1 cellular context compared by ENCODE assay signal in the genomic region with DNA sequence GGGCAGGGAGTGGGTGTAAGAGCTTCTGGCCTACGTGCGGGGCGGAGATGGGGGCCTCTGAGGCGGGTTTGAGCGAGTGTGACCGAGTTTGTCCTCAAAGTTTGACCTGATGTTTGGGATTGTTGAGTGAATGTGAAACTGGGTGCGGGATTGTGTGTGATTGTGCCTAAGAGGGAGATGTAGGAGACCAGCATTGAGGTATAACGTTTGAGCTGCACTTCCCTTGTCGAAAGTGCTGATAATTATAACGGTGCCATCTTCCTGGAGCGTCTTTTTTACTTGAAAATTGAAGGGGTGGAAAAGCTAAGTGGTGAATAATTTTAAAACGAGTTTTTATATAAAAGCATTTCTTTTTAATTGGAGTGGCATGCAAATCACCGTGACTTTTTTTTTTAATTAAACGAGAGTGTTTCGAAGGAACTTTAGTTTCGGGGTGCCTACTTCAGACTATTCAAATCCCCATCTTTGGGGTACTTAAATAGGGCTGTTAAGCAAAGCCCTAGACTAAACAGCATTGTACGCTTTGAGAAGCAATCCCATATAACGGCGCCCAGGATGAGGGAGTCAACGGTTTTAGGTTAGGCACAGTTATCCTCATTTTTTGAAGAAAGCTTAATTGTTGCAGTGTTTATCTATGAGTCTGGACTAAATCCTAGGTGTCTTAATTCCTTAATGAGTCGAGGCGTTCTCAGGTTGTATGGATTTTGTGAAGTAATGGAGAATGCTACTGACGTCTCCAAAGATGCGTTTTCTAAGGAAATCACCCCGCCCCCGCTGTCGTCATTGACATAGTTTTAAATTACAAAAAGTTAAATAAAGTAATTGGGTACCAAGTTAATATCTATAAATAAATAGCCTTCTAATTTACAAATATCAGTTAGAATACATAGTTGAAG.
TF ChIP-seq lines count a peak whose summit lies in the region.

No MANE protein-coding gene starts in this region.

TF ChIP-seq in K562, 482 proteins besides CTCF, POLR2A, EP300 and RAD21 (continued from another document and continues in another):
- TF ChIP-seq, protein P1, sequence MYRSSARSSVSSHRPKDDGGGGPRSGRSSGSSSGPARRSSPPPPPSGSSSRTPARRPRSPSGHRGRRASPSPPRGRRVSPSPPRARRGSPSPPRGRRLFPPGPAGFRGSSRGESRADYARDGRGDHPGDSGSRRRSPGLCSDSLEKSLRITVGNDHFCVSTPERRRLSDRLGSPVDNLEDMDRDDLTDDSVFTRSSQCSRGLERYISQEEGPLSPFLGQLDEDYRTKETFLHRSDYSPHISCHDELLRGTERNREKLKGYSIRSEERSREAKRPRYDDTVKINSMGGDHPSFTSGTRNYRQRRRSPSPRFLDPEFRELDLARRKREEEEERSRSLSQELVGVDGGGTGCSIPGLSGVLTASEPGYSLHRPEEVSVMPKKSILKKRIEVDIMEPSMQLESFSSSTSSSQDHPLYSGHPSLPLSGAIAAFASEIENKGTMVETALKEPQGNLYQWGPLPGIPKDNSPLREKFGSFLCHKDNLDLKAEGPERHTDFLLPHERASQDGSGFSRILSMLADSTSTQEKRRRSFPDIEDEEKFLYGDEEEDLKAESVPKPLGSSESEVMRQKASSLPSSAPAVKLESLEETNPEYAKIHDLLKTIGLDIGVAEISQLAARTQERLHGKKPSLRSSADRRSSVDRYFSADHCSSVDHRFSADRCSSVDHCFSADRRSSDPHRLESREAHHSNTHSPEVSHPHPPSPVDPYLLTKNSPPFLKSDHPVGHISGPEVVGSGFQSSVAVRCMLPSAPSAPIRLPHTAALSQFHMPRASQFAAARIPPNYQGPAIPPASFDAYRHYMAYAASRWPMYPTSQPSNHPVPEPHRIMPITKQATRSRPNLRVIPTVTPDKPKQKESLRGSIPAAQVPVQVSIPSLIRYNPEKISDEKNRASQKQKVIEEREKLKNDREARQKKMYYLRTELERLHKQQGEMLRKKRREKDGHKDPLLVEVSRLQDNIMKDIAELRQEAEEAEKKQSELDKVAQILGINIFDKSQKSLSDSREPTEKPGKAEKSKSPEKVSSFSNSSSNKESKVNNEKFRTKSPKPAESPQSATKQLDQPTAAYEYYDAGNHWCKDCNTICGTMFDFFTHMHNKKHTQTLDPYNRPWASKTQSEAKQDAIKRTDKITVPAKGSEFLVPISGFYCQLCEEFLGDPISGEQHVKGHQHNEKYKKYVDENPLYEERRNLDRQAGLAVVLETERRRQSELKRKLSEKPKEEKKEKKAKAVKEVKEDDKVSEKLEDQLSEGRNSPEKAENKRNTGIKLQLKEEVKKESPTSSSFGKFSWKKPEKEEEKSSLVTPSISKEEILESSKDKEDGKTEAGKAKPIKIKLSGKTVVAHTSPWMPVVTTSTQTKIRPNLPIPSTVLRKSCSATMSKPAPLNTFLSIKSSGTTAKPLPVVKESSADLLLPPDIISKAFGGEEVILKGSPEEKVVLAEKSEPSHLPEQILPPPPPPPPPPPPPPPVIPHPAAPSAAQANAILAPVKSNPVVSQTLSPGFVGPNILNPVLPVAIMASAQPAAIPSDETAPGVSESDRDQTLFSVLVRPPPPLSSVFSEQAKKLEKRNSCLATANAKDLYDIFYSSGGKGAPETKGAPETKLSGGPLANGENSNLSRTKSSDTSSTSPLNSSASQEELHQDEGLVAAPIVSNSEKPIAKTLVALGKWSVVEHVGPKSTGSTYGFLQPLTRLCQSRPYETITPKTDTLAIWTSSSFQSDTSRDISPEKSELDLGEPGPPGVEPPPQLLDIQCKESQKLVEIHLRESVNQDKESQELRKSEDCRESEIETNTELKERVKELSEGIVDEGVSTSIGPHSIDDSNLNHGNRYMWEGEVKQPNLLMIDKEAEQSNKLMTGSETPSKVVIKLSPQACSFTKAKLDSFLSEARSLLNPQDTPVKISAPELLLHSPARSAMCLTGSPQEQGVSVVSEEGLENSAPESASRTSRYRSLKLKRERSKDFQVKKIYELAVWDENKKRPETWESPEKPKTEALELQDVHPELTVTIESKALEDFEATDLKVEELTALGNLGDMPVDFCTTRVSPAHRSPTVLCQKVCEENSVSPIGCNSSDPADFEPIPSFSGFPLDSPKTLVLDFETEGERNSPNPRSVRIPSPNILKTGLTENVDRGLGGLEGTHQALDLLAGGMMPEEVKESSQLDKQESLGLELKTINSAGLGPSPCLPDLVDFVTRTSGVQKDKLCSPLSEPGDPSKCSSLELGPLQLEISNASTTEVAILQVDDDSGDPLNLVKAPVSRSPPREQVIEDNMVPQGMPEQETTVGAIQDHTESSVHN (IDR thresholded peaks at IDR 0.05; ENCODE audit: borderline replicate concordance in 1 of 2, low read depth in 1 of 2): 0 out of 4 replicates have a peak, but pooled peaks of 1 of the 2 experiments have one; percentile 26
- TF ChIP-seq TFAM (CRISPR knock-in tag; conservative IDR thresholded peaks at IDR 0.05) (no peak), CBX1 (IDR thresholded peaks at IDR 0.05; ENCODE audit: low read depth) (no peak), HDAC8 (tag; IDR thresholded peaks at IDR 0.05) (no peak), NR2C2 (CRISPR knock-in tag; IDR thresholded peaks at IDR 0.05) (no peak), NR2C2 (tag; IDR thresholded peaks at IDR 0.05) (no peak), CBFB (CRISPR knock-in tag; IDR thresholded peaks at IDR 0.05) (no peak), ZNF75A (CRISPR knock-in tag; IDR thresholded peaks at IDR 0.05) (no peak), MIER1 (IDR thresholded peaks at IDR 0.05; ENCODE audit: low read depth) (no peak), MCM5 (IDR thresholded peaks at IDR 0.05; ENCODE audit: low read depth) (no peak), STAG1 (CRISPR knock-in tag; IDR thresholded peaks at IDR 0.05; ENCODE audit: borderline replicate concordance) (no peak), FIP1L1 (IDR thresholded peaks at IDR 0.05; ENCODE audit: low read depth, low read length, poor library complexity, severe bottlenecking) (no peak), STAT5B (CRISPR knock-in tag; IDR thresholded peaks at IDR 0.05) (no peak), KLF1 (tag; IDR thresholded peaks at IDR 0.05) (no peak), ZNF699 (CRISPR knock-in tag; IDR thresholded peaks at IDR 0.05; ENCODE audit: insufficient replicate concordance) (no peak), ZNF316 (IDR thresholded peaks at IDR 0.05) (peak; percentile 60), ZNF146 (CRISPR knock-in tag; IDR thresholded peaks at IDR 0.05; ENCODE audit: unreplicated experiment) (no peak), ILK (tag; IDR thresholded peaks at IDR 0.05; ENCODE audit: borderline replicate concordance, low read depth) (no peak), ZNF583 (CRISPR knock-in tag; IDR thresholded peaks at IDR 0.05) (no peak), ZFX (CRISPR knock-in tag; IDR thresholded peaks at IDR 0.05) (peak; percentile 61; the same call in 1 of the 2 replicates), POU5F1 (IDR thresholded peaks at IDR 0.05; ENCODE audit: borderline replicate concordance, low read depth, low read length, partially characterized antibody) (no peak), MEF2A (IDR thresholded peaks at IDR 0.05; ENCODE audit: control insufficient read depth, low read depth, low read length) (no peak)
- TF ChIP-seq, protein P2, sequence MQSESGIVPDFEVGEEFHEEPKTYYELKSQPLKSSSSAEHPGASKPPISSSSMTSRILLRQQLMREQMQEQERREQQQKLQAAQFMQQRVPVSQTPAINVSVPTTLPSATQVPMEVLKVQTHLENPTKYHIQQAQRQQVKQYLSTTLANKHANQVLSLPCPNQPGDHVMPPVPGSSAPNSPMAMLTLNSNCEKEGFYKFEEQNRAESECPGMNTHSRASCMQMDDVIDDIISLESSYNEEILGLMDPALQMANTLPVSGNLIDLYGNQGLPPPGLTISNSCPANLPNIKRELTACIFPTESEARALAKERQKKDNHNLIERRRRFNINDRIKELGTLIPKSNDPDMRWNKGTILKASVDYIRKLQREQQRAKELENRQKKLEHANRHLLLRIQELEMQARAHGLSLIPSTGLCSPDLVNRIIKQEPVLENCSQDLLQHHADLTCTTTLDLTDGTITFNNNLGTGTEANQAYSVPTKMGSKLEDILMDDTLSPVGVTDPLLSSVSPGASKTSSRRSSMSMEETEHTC (IDR thresholded peaks at IDR 0.05): no peak
- TF ChIP-seq, protein P3, sequence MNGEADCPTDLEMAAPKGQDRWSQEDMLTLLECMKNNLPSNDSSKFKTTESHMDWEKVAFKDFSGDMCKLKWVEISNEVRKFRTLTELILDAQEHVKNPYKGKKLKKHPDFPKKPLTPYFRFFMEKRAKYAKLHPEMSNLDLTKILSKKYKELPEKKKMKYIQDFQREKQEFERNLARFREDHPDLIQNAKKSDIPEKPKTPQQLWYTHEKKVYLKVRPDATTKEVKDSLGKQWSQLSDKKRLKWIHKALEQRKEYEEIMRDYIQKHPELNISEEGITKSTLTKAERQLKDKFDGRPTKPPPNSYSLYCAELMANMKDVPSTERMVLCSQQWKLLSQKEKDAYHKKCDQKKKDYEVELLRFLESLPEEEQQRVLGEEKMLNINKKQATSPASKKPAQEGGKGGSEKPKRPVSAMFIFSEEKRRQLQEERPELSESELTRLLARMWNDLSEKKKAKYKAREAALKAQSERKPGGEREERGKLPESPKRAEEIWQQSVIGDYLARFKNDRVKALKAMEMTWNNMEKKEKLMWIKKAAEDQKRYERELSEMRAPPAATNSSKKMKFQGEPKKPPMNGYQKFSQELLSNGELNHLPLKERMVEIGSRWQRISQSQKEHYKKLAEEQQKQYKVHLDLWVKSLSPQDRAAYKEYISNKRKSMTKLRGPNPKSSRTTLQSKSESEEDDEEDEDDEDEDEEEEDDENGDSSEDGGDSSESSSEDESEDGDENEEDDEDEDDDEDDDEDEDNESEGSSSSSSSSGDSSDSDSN (IDR thresholded peaks at IDR 0.05; ENCODE audit: borderline replicate concordance in 1 of 2, low read depth in 2 of 2, low read length in 2 of 2): no peak
- TF ChIP-seq, protein P4, sequence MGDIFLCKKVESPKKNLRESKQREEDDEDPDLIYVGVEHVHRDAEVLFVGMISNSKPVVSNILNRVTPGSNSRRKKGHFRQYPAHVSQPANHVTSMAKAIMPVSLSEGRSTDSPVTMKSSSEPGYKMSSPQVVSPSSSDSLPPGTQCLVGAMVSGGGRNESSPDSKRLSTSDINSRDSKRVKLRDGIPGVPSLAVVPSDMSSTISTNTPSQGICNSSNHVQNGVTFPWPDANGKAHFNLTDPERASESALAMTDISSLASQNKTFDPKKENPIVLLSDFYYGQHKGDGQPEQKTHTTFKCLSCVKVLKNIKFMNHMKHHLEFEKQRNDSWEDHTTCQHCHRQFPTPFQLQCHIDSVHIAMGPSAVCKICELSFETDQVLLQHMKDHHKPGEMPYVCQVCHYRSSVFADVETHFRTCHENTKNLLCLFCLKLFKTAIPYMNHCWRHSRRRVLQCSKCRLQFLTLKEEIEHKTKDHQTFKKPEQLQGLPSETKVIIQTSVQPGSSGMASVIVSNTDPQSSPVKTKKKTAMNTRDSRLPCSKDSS (IDR thresholded peaks at IDR 0.05; ENCODE audit: low read depth, partially characterized antibody): no peak
- TF ChIP-seq, protein P5, sequence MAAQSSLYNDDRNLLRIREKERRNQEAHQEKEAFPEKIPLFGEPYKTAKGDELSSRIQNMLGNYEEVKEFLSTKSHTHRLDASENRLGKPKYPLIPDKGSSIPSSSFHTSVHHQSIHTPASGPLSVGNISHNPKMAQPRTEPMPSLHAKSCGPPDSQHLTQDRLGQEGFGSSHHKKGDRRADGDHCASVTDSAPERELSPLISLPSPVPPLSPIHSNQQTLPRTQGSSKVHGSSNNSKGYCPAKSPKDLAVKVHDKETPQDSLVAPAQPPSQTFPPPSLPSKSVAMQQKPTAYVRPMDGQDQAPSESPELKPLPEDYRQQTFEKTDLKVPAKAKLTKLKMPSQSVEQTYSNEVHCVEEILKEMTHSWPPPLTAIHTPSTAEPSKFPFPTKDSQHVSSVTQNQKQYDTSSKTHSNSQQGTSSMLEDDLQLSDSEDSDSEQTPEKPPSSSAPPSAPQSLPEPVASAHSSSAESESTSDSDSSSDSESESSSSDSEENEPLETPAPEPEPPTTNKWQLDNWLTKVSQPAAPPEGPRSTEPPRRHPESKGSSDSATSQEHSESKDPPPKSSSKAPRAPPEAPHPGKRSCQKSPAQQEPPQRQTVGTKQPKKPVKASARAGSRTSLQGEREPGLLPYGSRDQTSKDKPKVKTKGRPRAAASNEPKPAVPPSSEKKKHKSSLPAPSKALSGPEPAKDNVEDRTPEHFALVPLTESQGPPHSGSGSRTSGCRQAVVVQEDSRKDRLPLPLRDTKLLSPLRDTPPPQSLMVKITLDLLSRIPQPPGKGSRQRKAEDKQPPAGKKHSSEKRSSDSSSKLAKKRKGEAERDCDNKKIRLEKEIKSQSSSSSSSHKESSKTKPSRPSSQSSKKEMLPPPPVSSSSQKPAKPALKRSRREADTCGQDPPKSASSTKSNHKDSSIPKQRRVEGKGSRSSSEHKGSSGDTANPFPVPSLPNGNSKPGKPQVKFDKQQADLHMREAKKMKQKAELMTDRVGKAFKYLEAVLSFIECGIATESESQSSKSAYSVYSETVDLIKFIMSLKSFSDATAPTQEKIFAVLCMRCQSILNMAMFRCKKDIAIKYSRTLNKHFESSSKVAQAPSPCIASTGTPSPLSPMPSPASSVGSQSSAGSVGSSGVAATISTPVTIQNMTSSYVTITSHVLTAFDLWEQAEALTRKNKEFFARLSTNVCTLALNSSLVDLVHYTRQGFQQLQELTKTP (IDR thresholded peaks at IDR 0.05; ENCODE audit: low read depth in 1 of 2, partially characterized antibody in 2 of 2): peak in 1 of 2 experiments; percentile 19
- TF ChIP-seq, protein P6, sequence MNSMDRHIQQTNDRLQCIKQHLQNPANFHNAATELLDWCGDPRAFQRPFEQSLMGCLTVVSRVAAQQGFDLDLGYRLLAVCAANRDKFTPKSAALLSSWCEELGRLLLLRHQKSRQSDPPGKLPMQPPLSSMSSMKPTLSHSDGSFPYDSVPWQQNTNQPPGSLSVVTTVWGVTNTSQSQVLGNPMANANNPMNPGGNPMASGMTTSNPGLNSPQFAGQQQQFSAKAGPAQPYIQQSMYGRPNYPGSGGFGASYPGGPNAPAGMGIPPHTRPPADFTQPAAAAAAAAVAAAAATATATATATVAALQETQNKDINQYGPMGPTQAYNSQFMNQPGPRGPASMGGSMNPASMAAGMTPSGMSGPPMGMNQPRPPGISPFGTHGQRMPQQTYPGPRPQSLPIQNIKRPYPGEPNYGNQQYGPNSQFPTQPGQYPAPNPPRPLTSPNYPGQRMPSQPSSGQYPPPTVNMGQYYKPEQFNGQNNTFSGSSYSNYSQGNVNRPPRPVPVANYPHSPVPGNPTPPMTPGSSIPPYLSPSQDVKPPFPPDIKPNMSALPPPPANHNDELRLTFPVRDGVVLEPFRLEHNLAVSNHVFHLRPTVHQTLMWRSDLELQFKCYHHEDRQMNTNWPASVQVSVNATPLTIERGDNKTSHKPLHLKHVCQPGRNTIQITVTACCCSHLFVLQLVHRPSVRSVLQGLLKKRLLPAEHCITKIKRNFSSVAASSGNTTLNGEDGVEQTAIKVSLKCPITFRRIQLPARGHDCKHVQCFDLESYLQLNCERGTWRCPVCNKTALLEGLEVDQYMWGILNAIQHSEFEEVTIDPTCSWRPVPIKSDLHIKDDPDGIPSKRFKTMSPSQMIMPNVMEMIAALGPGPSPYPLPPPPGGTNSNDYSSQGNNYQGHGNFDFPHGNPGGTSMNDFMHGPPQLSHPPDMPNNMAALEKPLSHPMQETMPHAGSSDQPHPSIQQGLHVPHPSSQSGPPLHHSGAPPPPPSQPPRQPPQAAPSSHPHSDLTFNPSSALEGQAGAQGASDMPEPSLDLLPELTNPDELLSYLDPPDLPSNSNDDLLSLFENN (IDR thresholded peaks at IDR 0.05; ENCODE audit: low read depth in 2 of 2, low read length in 2 of 2): no peak
